1 cellular context compared by ENCODE assay signal in genomic region chr2:131538856-131539255, GRCh38. TPM values are rescaled to one million over a fixed set of nuclear protein-coding genes. Genes with fewer than 3 reads are reported as not detected.
"Had no signal": no experiment of that assay in that cellular context is flagged by ENCODE, and none has a peak within 500 bp of the region (broad histone marks: within the 10 kb centered on the region; RNA-seq: fewer than 3 reads in every experiment).

No MANE protein-coding gene starts in this region.

RNA-seq across cellular contexts. Expression of gene CCDC74A, which starts 11.2 kb away (rescaled TPM):
- polyA plus RNA-seq: naive thymus-derived CD4-positive, alpha-beta T cell had no signal
